Comparison of ENCODE assay signal across 22 cellular contexts in the genomic region with DNA sequence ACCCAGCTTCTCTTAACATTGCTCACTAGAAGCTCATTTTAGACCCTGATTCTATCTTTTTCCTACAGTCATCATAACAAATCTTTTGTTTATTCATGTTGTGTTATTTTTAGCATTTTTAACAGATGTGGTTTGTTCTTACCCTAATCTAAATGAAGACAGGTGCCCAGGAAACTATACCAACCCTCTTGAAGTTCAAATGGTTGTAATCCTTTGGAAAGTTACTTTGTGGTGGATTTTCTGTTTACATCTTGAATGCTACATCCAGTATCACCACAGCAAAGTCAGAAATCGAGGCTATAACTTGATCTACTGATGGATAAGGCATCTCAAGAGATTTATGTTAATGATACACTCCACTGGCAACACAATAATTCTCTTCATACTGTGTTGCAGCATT.
"Had no signal": no experiment of that assay in that cellular context is flagged by ENCODE, and none has a peak within 500 bp of the region (broad histone marks: within the 10 kb centered on the region; RNA-seq: fewer than 3 reads in every experiment).

No MANE protein-coding gene starts in this region.

- H3K27me3 ChIP-seq: MG63, Peyer's patch, SJCRH30 had no signal

- ATAC-seq: SK-N-SH treated with all-trans-retinoic acid at 6 μM for 48 hours had no signal

- H3K4me1 ChIP-seq: SJCRH30 had no signal

- H2AFZ ChIP-seq: PC-9 had no signal

- H3K27ac ChIP-seq: HL-60, PC-9, Peyer's patch, SJCRH30 had no signal

- H3K4me2 ChIP-seq: PC-9 had no signal

- DNase-seq: Karpas-422; KBM-7; MG63; NCI-H1092 treated with DMSO at 0.1 percent for 48 hours; NCI-H1436; NCI-H187; NCI-H2029; NCI-H2081 treated with DMSO at 0.1 percent for 48 hours; NCI-H2171 treated with DMSO at 0.1 percent for 48 hours; NCI-H345; NCI-H446 treated with DMSO at 0.1 percent for 48 hours; NCI-H510A treated with DMSO at 0.1 percent for 48 hours; NCI-H526; NK-92 treated with Interleukin-12 subunit alpha and Interleukin-12 subunit beta, amount 100 ng/mL, for 24 hours; OCI-M1; PC-9; Peyer's patch; SHP77 treated with DMSO at 0.1 percent for 48 hours; SJCRH30; T-helper 2 cell had no signal

- H3K36me3 ChIP-seq: MG63, Peyer's patch, SJCRH30 had no signal

- H3K4me3 ChIP-seq: MG63, PC-9, Peyer's patch, SJCRH30 had no signal

- H3K9me3 ChIP-seq: Peyer's patch had no signal
